13 cellular contexts compared by ENCODE assay signal in the genomic region with DNA sequence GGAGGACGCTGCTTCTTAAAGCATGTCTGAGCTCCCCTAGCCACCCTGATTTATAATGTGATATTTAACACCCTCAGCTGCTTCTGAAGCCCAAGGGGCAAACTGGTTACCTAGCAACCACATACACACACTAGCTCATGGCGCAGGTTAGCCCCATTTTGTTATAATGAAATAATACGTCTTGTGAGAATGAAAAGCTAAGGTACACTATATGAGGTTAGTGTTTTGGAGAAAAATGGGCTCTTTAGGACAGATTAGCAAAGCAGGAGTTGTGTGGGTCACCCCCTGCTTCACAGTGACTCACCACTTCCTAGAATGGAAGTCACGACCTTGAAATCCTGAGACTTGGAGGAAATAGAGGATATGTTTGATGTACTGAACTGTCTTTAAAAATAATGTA.
DNase-seq lines count a peak whose midpoint lies in the region; ATAC-seq, FAIRE-seq and TF ChIP-seq lines count a peak whose summit lies in the region.
"Had no signal": no experiment of that assay in that cellular context is flagged by ENCODE, and none has a peak within 500 bp of the region (broad histone marks: within the 10 kb centered on the region; RNA-seq: fewer than 3 reads in every experiment).

No MANE protein-coding gene starts in this region.

- CTCF ChIA-PET in activated CD4-positive, alpha-beta memory T cell treated with anti-CD3 and anti-CD28 coated beads, Interleukin-2, amount 10 ng/mL, durations not matched to agents 7 days and 5 days (lab: Charles Lee): no interaction called here

- peak; percentile 77 for DNase-seq in LHCN-M2 (ENCODE audit: low read depth)
- peak; percentile 9 for DNase-seq in RCC 7860 (ENCODE audit: low spot score)
- peak; percentile 14 for DNase-seq in fibroblast of the aortic adventitia (ENCODE audit: low read depth)
- DNase-seq in activated CD4-positive, alpha-beta memory T cell treated with anti-CD3 and anti-CD28 coated beads, Interleukin-2, amount 10 ng/mL, durations not matched to agents 7 days and 5 days: no peak
- DNase-seq in omental fat pad (ENCODE audit: low spot score): no peak
- DNase-seq: activated gamma-delta T cell treated with Interleukin-2 at 50 U/mL for 16 hours; central memory CD4-positive, alpha-beta T cell; erythroblast; sigmoid colon; T-helper 17 cell had no signal

- no peaks in the 10 kb centered on the region for H3K4me1 Mint-ChIP-seq in activated CD4-positive, alpha-beta memory T cell treated with anti-CD3 and anti-CD28 coated beads, Interleukin-2, amount 10 ng/mL, durations not matched to agents 7 days and 5 days
- H3K4me1 Mint-ChIP-seq: T-helper 17 cell had no signal

- POLR2A ChIA-PET in activated CD4-positive, alpha-beta memory T cell treated with anti-CD3 and anti-CD28 coated beads, Interleukin-2, amount 10 ng/mL, durations not matched to agents 7 days and 5 days (lab: Charles Lee): no interaction called here

- no peaks in the 10 kb centered on the region for H3K27me3 ChIP-seq in skeletal muscle satellite cell (ENCODE audit: control insufficient read depth, insufficient read depth, low read length)
- H3K27me3 ChIP-seq: sigmoid colon had no signal

- H3K9ac ChIP-seq in skeletal muscle satellite cell (ENCODE audit: low read depth, low read length): peak overlapping the region; percentile 19

- no peaks in the 10 kb centered on the region for H3K9me3 ChIP-seq in skeletal muscle satellite cell (replicated peaks; ENCODE audit: low read length)
- H3K9me3 ChIP-seq: sigmoid colon, thoracic aorta had no signal

- no peak overlapping the region for H3K4me3 Mint-ChIP-seq in activated CD4-positive, alpha-beta memory T cell treated with anti-CD3 and anti-CD28 coated beads, Interleukin-2, amount 10 ng/mL, durations not matched to agents 7 days and 5 days
- H3K4me3 Mint-ChIP-seq: T-helper 17 cell had no signal

- H3K27ac Mint-ChIP-seq in activated CD4-positive, alpha-beta memory T cell treated with anti-CD3 and anti-CD28 coated beads, Interleukin-2, amount 10 ng/mL, durations not matched to agents 7 days and 5 days: no peak overlapping the region
- H3K27ac Mint-ChIP-seq: T-helper 17 cell had no signal

- peaks cover 5% of the 10 kb centered on the region for H3K9me3 Mint-ChIP-seq in activated CD4-positive, alpha-beta memory T cell treated with anti-CD3 and anti-CD28 coated beads, Interleukin-2, amount 10 ng/mL, durations not matched to agents 7 days and 5 days

- H3K4me1 ChIP-seq in skeletal muscle satellite cell (ENCODE audit: control insufficient read depth, insufficient read depth, low read length): peaks cover 24% of the 10 kb centered on the region
- H3K4me1 ChIP-seq: sigmoid colon had no signal

- H3K4me3 ChIP-seq in fibroblast of the aortic adventitia (ENCODE audit: low read depth, low read length): no peak overlapping the region
- no peak overlapping the region for H3K4me3 ChIP-seq in skeletal muscle satellite cell (ENCODE audit: low read length)
- H3K4me3 ChIP-seq: sigmoid colon, thoracic aorta had no signal

- ATAC-seq in GM19467 (IDR thresholded peaks at IDR 0.05; ENCODE audit: unreplicated experiment) (no peak), omental fat pad (ENCODE audit: low FRiP score) (no peak)
- ATAC-seq: T-helper 17 cell had no signal

- H3K36me3 ChIP-seq in skeletal muscle satellite cell (ENCODE audit: insufficient read depth, low read length): no peaks in the 10 kb centered on the region
- H3K36me3 ChIP-seq: sigmoid colon, thoracic aorta had no signal

- H3K36me3 Mint-ChIP-seq in activated CD4-positive, alpha-beta memory T cell treated with anti-CD3 and anti-CD28 coated beads, Interleukin-2, amount 10 ng/mL, durations not matched to agents 7 days and 5 days (ENCODE audit: low read depth): no peaks in the 10 kb centered on the region

- no peak for FAIRE-seq in RCC 7860 (lab: Jason Lieb, UNC)

- TF ChIP-seq CTCF in fibroblast of the aortic adventitia (IDR thresholded peaks at IDR 0.05; ENCODE audit: insufficient read depth, low read length): no peak
- TF ChIP-seq CTCF in omental fat pad (IDR thresholded peaks at IDR 0.05): no peak

- no peaks in the 10 kb centered on the region for H3K27me3 Mint-ChIP-seq in activated CD4-positive, alpha-beta memory T cell treated with anti-CD3 and anti-CD28 coated beads, Interleukin-2, amount 10 ng/mL, durations not matched to agents 7 days and 5 days
- H3K27me3 Mint-ChIP-seq: T-helper 17 cell had no signal

- peak overlapping the region; percentile 17 for H3K4me2 ChIP-seq in skeletal muscle satellite cell (ENCODE audit: low read length)

Comparison
In these comparisons a context has a peak if more than half of its experiments do, and no peak if none do; other contexts are left out.
1. DNase-seq: peak in LHCN-M2 (single experiment), RCC 7860 (single experiment) and fibroblast of the aortic adventitia (single experiment); none in activated CD4-positive, alpha-beta memory T cell treated with anti-CD3 and anti-CD28 coated beads, Interleukin-2, amount 10 ng/mL, durations not matched to agents 7 days and 5 days (single experiment) and omental fat pad (single experiment).